ENCODE assay signal across 1 cellular context in the genomic region with DNA sequence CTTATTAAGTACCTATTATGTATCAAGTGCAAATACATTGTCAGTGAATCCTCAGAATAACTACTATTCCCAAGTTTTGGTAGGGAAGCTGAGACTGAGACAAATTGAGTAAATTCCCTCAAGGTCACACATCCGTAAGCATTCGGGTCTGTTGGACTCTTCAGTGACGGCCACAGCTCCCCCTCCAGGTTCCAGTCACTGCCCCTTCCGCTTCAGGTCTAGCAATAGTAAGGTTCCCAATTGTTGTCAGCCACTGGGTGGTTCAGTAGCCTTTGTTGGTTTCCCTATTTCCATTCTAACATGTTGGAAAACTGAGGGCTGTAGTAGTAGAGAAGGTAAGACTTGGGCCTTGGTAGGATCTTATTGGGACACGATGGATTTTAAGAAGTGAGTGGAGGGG.
TF ChIP-seq lines count a peak whose summit lies in the region.

No MANE protein-coding gene starts in this region.

TF ChIP-seq in GM23338, 12 proteins besides CTCF, POLR2A, EP300 and RAD21 (continued from another document):
- TF ChIP-seq, protein P1, sequence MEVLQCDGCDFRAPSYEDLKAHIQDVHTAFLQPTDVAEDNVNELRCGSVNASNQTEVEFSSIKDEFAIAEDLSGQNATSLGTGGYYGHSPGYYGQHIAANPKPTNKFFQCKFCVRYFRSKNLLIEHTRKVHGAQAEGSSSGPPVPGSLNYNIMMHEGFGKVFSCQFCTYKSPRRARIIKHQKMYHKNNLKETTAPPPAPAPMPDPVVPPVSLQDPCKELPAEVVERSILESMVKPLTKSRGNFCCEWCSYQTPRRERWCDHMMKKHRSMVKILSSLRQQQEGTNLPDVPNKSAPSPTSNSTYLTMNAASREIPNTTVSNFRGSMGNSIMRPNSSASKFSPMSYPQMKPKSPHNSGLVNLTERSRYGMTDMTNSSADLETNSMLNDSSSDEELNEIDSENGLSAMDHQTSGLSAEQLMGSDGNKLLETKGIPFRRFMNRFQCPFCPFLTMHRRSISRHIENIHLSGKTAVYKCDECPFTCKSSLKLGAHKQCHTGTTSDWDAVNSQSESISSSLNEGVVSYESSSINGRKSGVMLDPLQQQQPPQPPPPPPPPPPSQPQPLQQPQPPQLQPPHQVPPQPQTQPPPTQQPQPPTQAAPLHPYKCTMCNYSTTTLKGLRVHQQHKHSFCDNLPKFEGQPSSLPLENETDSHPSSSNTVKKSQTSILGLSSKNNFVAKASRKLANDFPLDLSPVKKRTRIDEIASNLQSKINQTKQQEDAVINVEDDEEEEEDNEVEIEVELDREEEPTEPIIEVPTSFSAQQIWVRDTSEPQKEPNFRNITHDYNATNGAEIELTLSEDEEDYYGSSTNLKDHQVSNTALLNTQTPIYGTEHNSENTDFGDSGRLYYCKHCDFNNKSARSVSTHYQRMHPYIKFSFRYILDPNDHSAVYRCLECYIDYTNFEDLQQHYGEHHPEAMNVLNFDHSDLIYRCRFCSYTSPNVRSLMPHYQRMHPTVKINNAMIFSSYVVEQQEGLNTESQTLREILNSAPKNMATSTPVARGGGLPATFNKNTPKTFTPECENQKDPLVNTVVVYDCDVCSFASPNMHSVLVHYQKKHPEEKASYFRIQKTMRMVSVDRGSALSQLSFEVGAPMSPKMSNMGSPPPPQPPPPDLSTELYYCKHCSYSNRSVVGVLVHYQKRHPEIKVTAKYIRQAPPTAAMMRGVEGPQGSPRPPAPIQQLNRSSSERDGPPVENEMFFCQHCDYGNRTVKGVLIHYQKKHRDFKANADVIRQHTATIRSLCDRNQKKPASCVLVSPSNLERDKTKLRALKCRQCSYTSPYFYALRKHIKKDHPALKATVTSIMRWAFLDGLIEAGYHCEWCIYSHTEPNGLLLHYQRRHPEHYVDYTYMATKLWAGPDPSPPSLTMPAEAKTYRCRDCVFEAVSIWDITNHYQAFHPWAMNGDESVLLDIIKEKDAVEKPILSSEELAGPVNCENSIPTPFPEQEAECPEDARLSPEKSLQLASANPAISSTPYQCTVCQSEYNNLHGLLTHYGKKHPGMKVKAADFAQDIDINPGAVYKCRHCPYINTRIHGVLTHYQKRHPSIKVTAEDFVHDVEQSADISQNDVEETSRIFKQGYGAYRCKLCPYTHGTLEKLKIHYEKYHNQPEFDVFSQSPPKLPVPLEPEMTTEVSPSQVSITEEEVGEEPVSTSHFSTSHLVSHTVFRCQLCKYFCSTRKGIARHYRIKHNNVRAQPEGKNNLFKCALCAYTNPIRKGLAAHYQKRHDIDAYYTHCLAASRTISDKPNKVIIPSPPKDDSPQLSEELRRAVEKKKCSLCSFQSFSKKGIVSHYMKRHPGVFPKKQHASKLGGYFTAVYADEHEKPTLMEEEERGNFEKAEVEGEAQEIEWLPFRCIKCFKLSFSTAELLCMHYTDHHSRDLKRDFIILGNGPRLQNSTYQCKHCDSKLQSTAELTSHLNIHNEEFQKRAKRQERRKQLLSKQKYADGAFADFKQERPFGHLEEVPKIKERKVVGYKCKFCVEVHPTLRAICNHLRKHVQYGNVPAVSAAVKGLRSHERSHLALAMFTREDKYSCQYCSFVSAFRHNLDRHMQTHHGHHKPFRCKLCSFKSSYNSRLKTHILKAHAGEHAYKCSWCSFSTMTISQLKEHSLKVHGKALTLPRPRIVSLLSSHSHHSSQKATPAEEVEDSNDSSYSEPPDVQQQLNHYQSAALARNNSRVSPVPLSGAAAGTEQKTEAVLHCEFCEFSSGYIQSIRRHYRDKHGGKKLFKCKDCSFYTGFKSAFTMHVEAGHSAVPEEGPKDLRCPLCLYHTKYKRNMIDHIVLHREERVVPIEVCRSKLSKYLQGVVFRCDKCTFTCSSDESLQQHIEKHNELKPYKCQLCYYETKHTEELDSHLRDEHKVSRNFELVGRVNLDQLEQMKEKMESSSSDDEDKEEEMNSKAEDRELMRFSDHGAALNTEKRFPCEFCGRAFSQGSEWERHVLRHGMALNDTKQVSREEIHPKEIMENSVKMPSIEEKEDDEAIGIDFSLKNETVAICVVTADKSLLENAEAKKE (CRISPR knock-in tag; IDR thresholded peaks at IDR 0.05): no peak
- TF ChIP-seq EZH2phosphoT487 (IDR thresholded peaks at IDR 0.05; ENCODE audit: unreplicated experiment) (no peak), STAT1 (IDR thresholded peaks at IDR 0.05; ENCODE audit: unreplicated experiment) (no peak), ZNF331 (CRISPR knock-in tag; IDR thresholded peaks at IDR 0.05; ENCODE audit: low read depth) (no peak), CREB1 (CRISPR knock-in tag; IDR thresholded peaks at IDR 0.05; ENCODE audit: low read depth) (no peak), JUNB (IDR thresholded peaks at IDR 0.05; ENCODE audit: unreplicated experiment) (no peak), EZH2 (IDR thresholded peaks at IDR 0.05; ENCODE audit: low read depth, unreplicated experiment) (no peak)
- TF ChIP-seq, protein P2, sequence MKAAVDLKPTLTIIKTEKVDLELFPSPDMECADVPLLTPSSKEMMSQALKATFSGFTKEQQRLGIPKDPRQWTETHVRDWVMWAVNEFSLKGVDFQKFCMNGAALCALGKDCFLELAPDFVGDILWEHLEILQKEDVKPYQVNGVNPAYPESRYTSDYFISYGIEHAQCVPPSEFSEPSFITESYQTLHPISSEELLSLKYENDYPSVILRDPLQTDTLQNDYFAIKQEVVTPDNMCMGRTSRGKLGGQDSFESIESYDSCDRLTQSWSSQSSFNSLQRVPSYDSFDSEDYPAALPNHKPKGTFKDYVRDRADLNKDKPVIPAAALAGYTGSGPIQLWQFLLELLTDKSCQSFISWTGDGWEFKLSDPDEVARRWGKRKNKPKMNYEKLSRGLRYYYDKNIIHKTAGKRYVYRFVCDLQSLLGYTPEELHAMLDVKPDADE (IDR thresholded peaks at IDR 0.05): no peak
- TF ChIP-seq, protein P3, sequence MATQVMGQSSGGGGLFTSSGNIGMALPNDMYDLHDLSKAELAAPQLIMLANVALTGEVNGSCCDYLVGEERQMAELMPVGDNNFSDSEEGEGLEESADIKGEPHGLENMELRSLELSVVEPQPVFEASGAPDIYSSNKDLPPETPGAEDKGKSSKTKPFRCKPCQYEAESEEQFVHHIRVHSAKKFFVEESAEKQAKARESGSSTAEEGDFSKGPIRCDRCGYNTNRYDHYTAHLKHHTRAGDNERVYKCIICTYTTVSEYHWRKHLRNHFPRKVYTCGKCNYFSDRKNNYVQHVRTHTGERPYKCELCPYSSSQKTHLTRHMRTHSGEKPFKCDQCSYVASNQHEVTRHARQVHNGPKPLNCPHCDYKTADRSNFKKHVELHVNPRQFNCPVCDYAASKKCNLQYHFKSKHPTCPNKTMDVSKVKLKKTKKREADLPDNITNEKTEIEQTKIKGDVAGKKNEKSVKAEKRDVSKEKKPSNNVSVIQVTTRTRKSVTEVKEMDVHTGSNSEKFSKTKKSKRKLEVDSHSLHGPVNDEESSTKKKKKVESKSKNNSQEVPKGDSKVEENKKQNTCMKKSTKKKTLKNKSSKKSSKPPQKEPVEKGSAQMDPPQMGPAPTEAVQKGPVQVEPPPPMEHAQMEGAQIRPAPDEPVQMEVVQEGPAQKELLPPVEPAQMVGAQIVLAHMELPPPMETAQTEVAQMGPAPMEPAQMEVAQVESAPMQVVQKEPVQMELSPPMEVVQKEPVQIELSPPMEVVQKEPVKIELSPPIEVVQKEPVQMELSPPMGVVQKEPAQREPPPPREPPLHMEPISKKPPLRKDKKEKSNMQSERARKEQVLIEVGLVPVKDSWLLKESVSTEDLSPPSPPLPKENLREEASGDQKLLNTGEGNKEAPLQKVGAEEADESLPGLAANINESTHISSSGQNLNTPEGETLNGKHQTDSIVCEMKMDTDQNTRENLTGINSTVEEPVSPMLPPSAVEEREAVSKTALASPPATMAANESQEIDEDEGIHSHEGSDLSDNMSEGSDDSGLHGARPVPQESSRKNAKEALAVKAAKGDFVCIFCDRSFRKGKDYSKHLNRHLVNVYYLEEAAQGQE (IDR thresholded peaks at IDR 0.05; ENCODE audit: unreplicated experiment): no peak
